ENCODE assay signal across 2 cellular contexts in the genomic region with DNA sequence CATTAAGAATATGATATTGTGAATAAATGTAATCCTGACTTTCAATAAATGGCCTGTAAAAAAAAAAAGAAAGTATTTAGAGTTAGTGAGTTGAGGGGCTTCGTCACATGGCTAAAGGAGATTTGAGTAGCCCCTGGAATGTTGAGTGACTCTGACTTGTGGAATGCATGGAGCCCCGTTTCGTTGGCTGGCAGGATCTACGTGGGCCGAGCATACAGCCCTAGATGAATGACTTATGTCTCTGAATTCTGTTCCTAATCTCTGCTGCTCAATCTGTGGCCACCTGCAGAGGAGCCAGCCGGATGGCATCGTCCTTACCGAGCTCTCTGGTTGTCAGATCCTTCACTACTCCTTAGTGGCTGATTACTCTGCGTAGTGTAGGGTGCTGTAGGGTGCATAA.
TF ChIP-seq lines count a peak whose summit lies in the region.

No MANE protein-coding gene starts in this region.

TF ChIP-seq in SK-N-SH treated with all-trans-retinoic acid at 6 μM for 48 hours, 23 proteins besides CTCF, POLR2A, EP300 and RAD21:
- TF ChIP-seq ZNF565 (CRISPR knock-in tag; conservative IDR thresholded peaks at IDR 0.05; ENCODE audit: low read depth) (no peak), ISL1 (CRISPR knock-in tag; IDR thresholded peaks at IDR 0.05) (no peak), OSR1 (CRISPR knock-in tag; IDR thresholded peaks at IDR 0.05) (no peak), ZNF8 (CRISPR knock-in tag; IDR thresholded peaks at IDR 0.05) (no peak), GLIS3 (CRISPR knock-in tag; IDR thresholded peaks at IDR 0.05) (no peak), ZC3H10 (CRISPR knock-in tag; IDR thresholded peaks at IDR 0.05) (no peak), ESRRG (CRISPR knock-in tag; IDR thresholded peaks at IDR 0.05) (no peak), TCF4 (CRISPR knock-in tag; IDR thresholded peaks at IDR 0.05; ENCODE audit: borderline replicate concordance) (no peak), ZFP30 (CRISPR knock-in tag; IDR thresholded peaks at IDR 0.05) (no peak), RARB (CRISPR knock-in tag; IDR thresholded peaks at IDR 0.05) (no peak), BACH2 (CRISPR knock-in tag; IDR thresholded peaks at IDR 0.05; ENCODE audit: borderline replicate concordance) (no peak), CSDC2 (CRISPR knock-in tag; IDR thresholded peaks at IDR 0.05) (no peak), ZFP3 (CRISPR knock-in tag; IDR thresholded peaks at IDR 0.05) (no peak), ARNTL (CRISPR knock-in tag; IDR thresholded peaks at IDR 0.05; ENCODE audit: borderline replicate concordance, low read depth) (no peak)
- TF ChIP-seq, protein P1, sequence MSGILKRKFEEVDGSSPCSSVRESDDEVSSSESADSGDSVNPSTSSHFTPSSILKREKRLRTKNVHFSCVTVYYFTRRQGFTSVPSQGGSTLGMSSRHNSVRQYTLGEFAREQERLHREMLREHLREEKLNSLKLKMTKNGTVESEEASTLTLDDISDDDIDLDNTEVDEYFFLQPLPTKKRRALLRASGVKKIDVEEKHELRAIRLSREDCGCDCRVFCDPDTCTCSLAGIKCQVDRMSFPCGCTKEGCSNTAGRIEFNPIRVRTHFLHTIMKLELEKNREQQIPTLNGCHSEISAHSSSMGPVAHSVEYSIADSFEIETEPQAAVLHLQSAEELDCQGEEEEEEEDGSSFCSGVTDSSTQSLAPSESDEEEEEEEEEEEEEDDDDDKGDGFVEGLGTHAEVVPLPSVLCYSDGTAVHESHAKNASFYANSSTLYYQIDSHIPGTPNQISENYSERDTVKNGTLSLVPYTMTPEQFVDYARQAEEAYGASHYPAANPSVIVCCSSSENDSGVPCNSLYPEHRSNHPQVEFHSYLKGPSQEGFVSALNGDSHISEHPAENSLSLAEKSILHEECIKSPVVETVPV (CRISPR knock-in tag; IDR thresholded peaks at IDR 0.05), result no peak
- TF ChIP-seq, protein P2, sequence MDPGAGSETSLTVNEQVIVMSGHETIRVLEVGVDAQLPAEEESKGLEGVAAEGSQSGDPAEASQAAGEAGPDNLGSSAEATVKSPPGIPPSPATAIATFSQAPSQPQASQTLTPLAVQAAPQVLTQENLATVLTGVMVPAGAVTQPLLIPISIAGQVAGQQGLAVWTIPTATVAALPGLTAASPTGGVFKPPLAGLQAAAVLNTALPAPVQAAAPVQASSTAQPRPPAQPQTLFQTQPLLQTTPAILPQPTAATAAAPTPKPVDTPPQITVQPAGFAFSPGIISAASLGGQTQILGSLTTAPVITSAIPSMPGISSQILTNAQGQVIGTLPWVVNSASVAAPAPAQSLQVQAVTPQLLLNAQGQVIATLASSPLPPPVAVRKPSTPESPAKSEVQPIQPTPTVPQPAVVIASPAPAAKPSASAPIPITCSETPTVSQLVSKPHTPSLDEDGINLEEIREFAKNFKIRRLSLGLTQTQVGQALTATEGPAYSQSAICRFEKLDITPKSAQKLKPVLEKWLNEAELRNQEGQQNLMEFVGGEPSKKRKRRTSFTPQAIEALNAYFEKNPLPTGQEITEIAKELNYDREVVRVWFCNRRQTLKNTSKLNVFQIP (CRISPR knock-in tag; IDR thresholded peaks at IDR 0.05; ENCODE audit: borderline replicate concordance, low read depth), result no peak
TF ChIP-seq in SK-N-SH treated with all-trans-retinoic acid at 6 μM for 48 hours: peak in this region for 0.

TF ChIP-seq in SK-N-SH, 30 proteins besides CTCF, POLR2A, EP300 and RAD21:
- TF ChIP-seq USF2 (IDR thresholded peaks at IDR 0.05; ENCODE audit: borderline replicate concordance, low read depth, low read length), result no peak
TF ChIP-seq in SK-N-SH: peak in this region for 0.
